In genomic region chr12:113154351-113154973, GRCh38 we compare ENCODE assay signal across 9 cellular contexts. TPM values are rescaled to one million over a fixed set of nuclear protein-coding genes. Genes with fewer than 3 reads are reported as not detected.
DNase-seq lines count a peak whose midpoint lies in the region; ATAC-seq and TF ChIP-seq lines count a peak whose summit lies in the region.
"Had no signal": no experiment of that assay in that cellular context is flagged by ENCODE, and none has a peak within 500 bp of the region (broad histone marks: within the 10 kb centered on the region; RNA-seq: fewer than 3 reads in every experiment).

No MANE protein-coding gene starts in this region.

- TF ChIP-seq POLR2A in suprapubic skin (IDR thresholded peaks at IDR 0.05), result no peak
- TF ChIP-seq POLR2A in vagina (IDR thresholded peaks at IDR 0.05), result no peak

- no peak for TF ChIP-seq EP300 in suprapubic skin (IDR thresholded peaks at IDR 0.05)

- no peak overlapping the region for H3K27ac Mint-ChIP-seq in activated CD8-positive, alpha-beta T cell treated with anti-CD3 and anti-CD28 coated beads, Interleukin-2, amount 10 ng/mL, durations not matched to agents 7 days and 5 days

- no peaks in the 10 kb centered on the region for H3K9me3 Mint-ChIP-seq in activated CD8-positive, alpha-beta T cell treated with anti-CD3 and anti-CD28 coated beads, Interleukin-2, amount 10 ng/mL, durations not matched to agents 7 days and 5 days (ENCODE audit: insufficient read depth)

- H3K4me3 Mint-ChIP-seq in activated CD8-positive, alpha-beta T cell treated with anti-CD3 and anti-CD28 coated beads, Interleukin-2, amount 10 ng/mL, durations not matched to agents 7 days and 5 days, result peak overlapping the region; percentile 38

- H3K27ac ChIP-seq in suprapubic skin (no peak overlapping the region), vagina (no peak overlapping the region)

- peaks cover 31% of the 10 kb centered on the region for H3K4me1 Mint-ChIP-seq in activated CD8-positive, alpha-beta T cell treated with anti-CD3 and anti-CD28 coated beads, Interleukin-2, amount 10 ng/mL, durations not matched to agents 7 days and 5 days (ENCODE audit: low read depth)

- no peak for ATAC-seq in Right ventricle myocardium inferior
- ATAC-seq in activated CD8-positive, alpha-beta T cell treated with anti-CD3 and anti-CD28 coated beads, Interleukin-2, amount 10 ng/mL, durations not matched to agents 7 days and 5 days, result no peak
- no peak for ATAC-seq in GM18907 (IDR thresholded peaks at IDR 0.05; ENCODE audit: unreplicated experiment)

- peaks cover 29% of the 10 kb centered on the region for H3K4me1 ChIP-seq in suprapubic skin
- H3K4me1 ChIP-seq in vagina, result peaks cover 33% of the 10 kb centered on the region

- H3K4me3 ChIP-seq in suprapubic skin (peak overlapping the region; percentile 22), vagina (peak overlapping the region in 1 of 2 donors; percentile 11)

- POLR2A ChIA-PET in activated CD8-positive, alpha-beta T cell treated with anti-CD3 and anti-CD28 coated beads, Interleukin-2, amount 10 ng/mL, durations not matched to agents 7 days and 5 days (lab: Charles Lee), result interaction anchor here (1.2 kb wide), 1 partner anchor 20 kb away, joined by 3 read pairs; no protein-coding TSS in a partner anchor

- TF ChIP-seq CTCF in suprapubic skin (IDR thresholded peaks at IDR 0.05) (no peak), vagina (IDR thresholded peaks at IDR 0.05) (no peak)

- intact Hi-C loops in Right ventricle myocardium inferior (cut with DNase I), result no loop called here
- intact Hi-C loops in cardiac septum (cut with DNase I), result no loop called here
- intact Hi-C loops in vagina (cut with DNase I), result loop anchor here (10.0 kb wide), 1 partner anchor 1430 kb away; no protein-coding TSS in a partner anchor

- peaks cover 19% of the 10 kb centered on the region for H3K36me3 Mint-ChIP-seq in activated CD8-positive, alpha-beta T cell treated with anti-CD3 and anti-CD28 coated beads, Interleukin-2, amount 10 ng/mL, durations not matched to agents 7 days and 5 days (ENCODE audit: low read depth)

- DNase-seq in Right ventricle myocardium inferior (ENCODE audit: missing footprints) (peak; percentile 27), cardiac septum (ENCODE audit: low spot score) (no peak), iPS DF 19.7 (ENCODE audit: low read depth, low spot score) (peak; percentile 52), suprapubic skin (ENCODE audit: low spot score in 2 of 2) (no peak), cortex of kidney (lab: John Stamatoyannopoulos, UW) (no peak), vagina (ENCODE audit: extremely low spot score in 2 of 2) (no peak)
- peak; percentile 32 for DNase-seq in activated CD8-positive, alpha-beta T cell treated with anti-CD3 and anti-CD28 coated beads, Interleukin-2, amount 10 ng/mL, durations not matched to agents 7 days and 5 days

- 6% methylated on average over 13 of the region's 51 CpGs for WGBS in suprapubic skin

- H3K27me3 ChIP-seq in suprapubic skin, result peaks cover 33% of the 10 kb centered on the region
- H3K27me3 ChIP-seq in vagina, result no peaks in the 10 kb centered on the region

- H3K27me3 Mint-ChIP-seq in activated CD8-positive, alpha-beta T cell treated with anti-CD3 and anti-CD28 coated beads, Interleukin-2, amount 10 ng/mL, durations not matched to agents 7 days and 5 days (ENCODE audit: low read depth), result peaks cover 19% of the 10 kb centered on the region

- H3K36me3 ChIP-seq in suprapubic skin (peaks cover 21% of the 10 kb centered on the region), vagina (peaks cover 0 to 18% of the 10 kb centered on the region in 2 donors)

- no peaks in the 10 kb centered on the region for H3K9me3 ChIP-seq in suprapubic skin
- no peaks in the 10 kb centered on the region for H3K9me3 ChIP-seq in vagina

- CTCF ChIA-PET in activated CD8-positive, alpha-beta T cell treated with anti-CD3 and anti-CD28 coated beads, Interleukin-2, amount 10 ng/mL, durations not matched to agents 7 days and 5 days (lab: Charles Lee), result interaction anchor here (0.8 to 4.5 kb wide), 13 partner anchors 19 to 203 kb away, joined by 3 to 27 read pairs (median 4); partner anchors contain the start of gene RASAL1

RNA-seq across cellular contexts. Expression of gene CFAP73, which starts 4.9 kb away (rescaled TPM):
- total RNA-seq in Right ventricle myocardium inferior, result not detected
- total RNA-seq in cardiac septum, result not detected
- under 1 TPM; 0.23 to 0.34 TPM for total RNA-seq in activated CD8-positive, alpha-beta T cell treated with anti-CD3 and anti-CD28 coated beads, Interleukin-2, amount 10 ng/mL, durations not matched to agents 7 days and 5 days
- 1 to 10 TPM; 1.0 to 2.6 (median 2.0) TPM for total RNA-seq in suprapubic skin
- not detected for total RNA-seq in vagina
- total RNA-seq: SK-MEL-5 had no signal

RNA-seq across cellular contexts. Expression of gene RASAL1, which starts 18.9 kb away (rescaled TPM):
- total RNA-seq in Right ventricle myocardium inferior (not detected), cardiac septum (not detected), suprapubic skin (10 to 100 TPM; 19.8 to 39.0 (median 32.5) TPM), vagina (11.0 TPM)
- total RNA-seq in activated CD8-positive, alpha-beta T cell treated with anti-CD3 and anti-CD28 coated beads, Interleukin-2, amount 10 ng/mL, durations not matched to agents 7 days and 5 days, result under 1 TPM; 0.26 to 0.47 TPM

RNA-seq across cellular contexts. Expression of gene DDX54, which starts 30.8 kb away (rescaled TPM):
- total RNA-seq in Right ventricle myocardium inferior, result 38.5 TPM
- 35.5 TPM for total RNA-seq in cardiac septum
- total RNA-seq in activated CD8-positive, alpha-beta T cell treated with anti-CD3 and anti-CD28 coated beads, Interleukin-2, amount 10 ng/mL, durations not matched to agents 7 days and 5 days, result 10 to 100 TPM; 79.4 to 82.0 TPM
- total RNA-seq in suprapubic skin, result 10 to 100 TPM; 53.9 to 71.8 (median 63.9) TPM
- 52.5 TPM for total RNA-seq in vagina

RNA-seq across cellular contexts. Expression of gene RITA1, which starts 31.1 kb away (rescaled TPM):
- total RNA-seq in Right ventricle myocardium inferior, result 18.1 TPM
- total RNA-seq in cardiac septum, result 11.0 TPM
- total RNA-seq in activated CD8-positive, alpha-beta T cell treated with anti-CD3 and anti-CD28 coated beads, Interleukin-2, amount 10 ng/mL, durations not matched to agents 7 days and 5 days, result 10 to 100 TPM; 21.0 to 22.6 TPM
- 10 to 100 TPM; 14.7 to 21.7 (median 16.9) TPM for total RNA-seq in suprapubic skin
- total RNA-seq in vagina, result 14.5 TPM

Comparison
In these comparisons a context has a peak if more than half of its experiments do, and no peak if none do; other contexts are left out.
1. DNase-seq: peak in Right ventricle myocardium inferior (single experiment), activated CD8-positive, alpha-beta T cell treated with anti-CD3 and anti-CD28 coated beads, Interleukin-2, amount 10 ng/mL, durations not matched to agents 7 days and 5 days (single experiment) and iPS DF 19.7 (single experiment); none in cardiac septum (single experiment), suprapubic skin (0 of 2), cortex of kidney (single experiment) and vagina (0 of 2).